Comparison of ENCODE assay signal across 17 cellular contexts in the genomic region with DNA sequence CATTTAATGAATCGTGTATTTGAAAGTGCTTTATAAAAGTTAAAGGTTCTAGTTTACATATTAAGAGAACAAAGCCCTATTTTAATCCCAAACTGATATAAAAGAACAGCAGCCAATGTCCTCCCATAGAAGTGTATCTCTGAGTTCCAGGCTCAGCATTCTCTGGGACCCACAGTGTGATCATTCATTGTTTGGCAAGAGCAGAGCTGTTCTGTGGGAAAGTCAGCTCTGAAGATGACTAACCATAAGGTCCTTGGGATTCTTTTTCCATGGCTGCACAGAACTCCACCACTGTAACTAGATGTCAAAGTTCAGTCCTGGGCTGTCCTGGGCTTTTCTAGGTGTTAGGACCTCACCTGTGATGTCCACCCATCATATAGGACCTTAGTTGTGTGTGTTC.
A peak's percentile ranks its signal among the peaks of the same experiment; 100 is the strongest.
DNase-seq lines count a peak whose midpoint lies in the region; ATAC-seq and TF ChIP-seq lines count a peak whose summit lies in the region.
"Had no signal": no experiment of that assay in that cellular context is flagged by ENCODE, and none has a peak within 500 bp of the region (broad histone marks: within the 10 kb centered on the region; RNA-seq: fewer than 3 reads in every experiment).

No MANE protein-coding gene starts in this region.

- no peak overlapping the region for H3K4me3 ChIP-seq in epithelial cell of esophagus (ENCODE audit: low read length)
- H3K4me3 ChIP-seq in right cardiac atrium (ENCODE audit: low read length) = no peak overlapping the region
- H3K4me3 ChIP-seq in PC-3 (ENCODE audit: low read length) = no peak overlapping the region
- H3K4me3 ChIP-seq: A549 had no signal

- H2AFZ ChIP-seq in PC-3 (ENCODE audit: low read length) = no peak overlapping the region

- H3K9me3 ChIP-seq in right cardiac atrium (ENCODE audit: control insufficient read depth, low read length) (no peaks in the 10 kb centered on the region), PC-3 (ENCODE audit: low read length) (no peaks in the 10 kb centered on the region)
- H3K9me3 ChIP-seq: A549, Caco-2 had no signal

- no TSS peak for BruUV-seq in PC-3 (replicated peaks; lab: Mats Ljungman, UMichigan)

- H4K20me1 ChIP-seq in PC-3 (ENCODE audit: low read length) = no peaks in the 10 kb centered on the region

- CTCF ChIA-PET in PC-3 (lab: Charles Lee) = no interaction called here

- DNase-seq in AG20443 (ENCODE audit: low spot score) (peak; percentile 10), NCI-H226 (peak; percentile 10), epithelial cell of esophagus (ENCODE audit: low read depth) (peak; percentile 42), right cardiac atrium (no peak), PC-3 (no peak), globus pallidus (ENCODE audit: low spot score) (no peak)
- DNase-seq in activated CD4-positive, alpha-beta T cell treated with anti-CD3 and anti-CD28 coated beads, Interleukin-2, amount 50 U/mL, for 1 hour = no peak
- DNase-seq: AML-193, Caco-2, DMS79, NCI-H1048, NCI-H526, OCI-M1 had no signal

- intact Hi-C loops in right cardiac atrium (cut with DNase I) (no loop called here), PC-3 (cut with micrococcal nuclease) (no loop called here)

- H3K4me2 ChIP-seq in PC-3 (ENCODE audit: low read length) = no peak overlapping the region
- H3K4me2 ChIP-seq: A549 had no signal

- no peak for TF ChIP-seq CTCF in epithelial cell of esophagus (IDR thresholded peaks at IDR 0.05; ENCODE audit: insufficient read depth, low read depth, low read length, missing control alignments)
- TF ChIP-seq CTCF in PC-3 (conservative IDR thresholded peaks at IDR 0.05; ENCODE audit: low read depth, low read length) = no peak

- POLR2A ChIA-PET in PC-3 (lab: Charles Lee; ENCODE audit: unreplicated experiment) = no interaction called here

- H3K4me1 ChIP-seq in right cardiac atrium (ENCODE audit: control insufficient read depth, insufficient read depth, low read length) (no peaks in the 10 kb centered on the region), PC-3 (ENCODE audit: insufficient read depth, low read length) (no peaks in the 10 kb centered on the region)
- H3K4me1 ChIP-seq: A549, Caco-2 had no signal

- H3K9ac ChIP-seq in PC-3 (ENCODE audit: low read length) = no peak overlapping the region

- 74% methylated on average over 1 of the region's 1 CpG for WGBS in right cardiac atrium

- H3K27me3 ChIP-seq in right cardiac atrium (ENCODE audit: control insufficient read depth, insufficient read depth) = no peaks in the 10 kb centered on the region
- H3K27me3 ChIP-seq in PC-3 (ENCODE audit: low read length) = no peaks in the 10 kb centered on the region

- H3K36me3 ChIP-seq in PC-3 (ENCODE audit: low read depth, low read length) = no peaks in the 10 kb centered on the region

- no peaks in the 10 kb centered on the region for H3F3A ChIP-seq in PC-3 (ENCODE audit: low read length, unreplicated experiment)

- H3K79me2 ChIP-seq in PC-3 (ENCODE audit: low read length) = no peaks in the 10 kb centered on the region

- ATAC-seq in right cardiac atrium (peak; percentile 75 to 82), GM21447 (IDR thresholded peaks at IDR 0.05; ENCODE audit: unreplicated experiment) (no peak), PC-3 (no peak)
- ATAC-seq: A549, HCT116 had no signal

- H3K27ac ChIP-seq in right cardiac atrium (ENCODE audit: low read length) (no peak overlapping the region), PC-3 (ENCODE audit: low read length) (no peak overlapping the region)
- H3K27ac ChIP-seq: A549, RWPE1 had no signal

- H3K9me2 ChIP-seq in PC-3 (replicated peaks; ENCODE audit: low read length) = no peaks in the 10 kb centered on the region

Comparison
In these comparisons a context has a peak if more than half of its experiments do, and no peak if none do; other contexts are left out.
1. DNase-seq: peak in AG20443 (single experiment), NCI-H226 (single experiment) and epithelial cell of esophagus (single experiment); none in right cardiac atrium (0 of 3), PC-3 (single experiment), activated CD4-positive, alpha-beta T cell treated with anti-CD3 and anti-CD28 coated beads, Interleukin-2, amount 50 U/mL, for 1 hour (single experiment) and globus pallidus (single experiment).
2. ATAC-seq: peak in right cardiac atrium (2 of 2); none in GM21447 (single experiment) and PC-3 (single experiment).